Comparison of ENCODE assay signal across 1 cellular context in the genomic region with DNA sequence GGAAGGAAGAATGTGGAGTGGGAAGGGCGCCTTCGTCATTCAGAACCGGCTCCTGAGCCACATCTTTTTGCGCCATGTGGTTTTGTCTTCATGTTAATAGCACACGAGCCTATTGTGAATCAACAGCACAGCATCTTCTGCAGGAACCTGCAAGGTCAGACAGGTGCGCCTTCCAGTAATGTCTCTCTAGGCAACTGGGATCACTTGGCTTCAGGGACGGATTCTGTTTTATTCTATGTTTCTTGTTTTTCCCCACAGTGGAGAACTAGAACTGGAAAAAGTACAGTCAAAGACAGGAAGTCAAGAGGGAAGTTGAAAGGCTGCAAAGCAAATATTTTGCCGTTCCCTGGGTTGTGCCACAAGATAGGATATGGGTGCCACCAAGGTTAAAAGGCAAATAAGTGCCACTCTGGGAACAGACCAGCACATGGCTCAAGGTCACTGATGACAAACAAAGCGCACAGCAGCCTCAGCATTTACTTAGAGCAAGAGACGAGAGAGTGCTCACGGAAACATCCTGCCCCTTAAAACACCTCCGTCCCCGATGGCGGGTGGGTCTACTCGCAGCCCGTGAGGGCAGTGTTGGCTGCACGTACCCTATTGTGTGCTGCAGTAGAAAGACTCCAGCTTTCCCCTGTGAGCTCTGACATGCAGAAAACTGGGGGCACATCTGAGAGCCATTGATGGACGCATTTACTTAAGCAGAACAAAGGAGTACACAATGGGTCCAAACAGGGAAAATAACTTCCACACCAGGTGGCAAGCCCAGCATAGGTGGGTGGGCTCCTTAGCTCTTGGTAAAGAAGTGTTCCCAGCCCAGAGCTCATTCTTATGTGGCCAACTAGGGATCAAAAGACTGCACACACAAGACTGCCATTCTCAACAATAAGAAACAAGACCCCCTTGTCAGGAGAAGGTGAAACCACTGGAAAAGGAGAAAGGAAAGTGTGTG.
A peak's percentile ranks its signal among the peaks of the same experiment; 100 is the strongest.
TF ChIP-seq lines count a peak whose summit lies in the region.

No MANE protein-coding gene starts in this region.

TF ChIP-seq in HepG2, 621 proteins besides CTCF, POLR2A, EP300 and RAD21 (continued from another document and continues in another):
- TF ChIP-seq, protein P1, sequence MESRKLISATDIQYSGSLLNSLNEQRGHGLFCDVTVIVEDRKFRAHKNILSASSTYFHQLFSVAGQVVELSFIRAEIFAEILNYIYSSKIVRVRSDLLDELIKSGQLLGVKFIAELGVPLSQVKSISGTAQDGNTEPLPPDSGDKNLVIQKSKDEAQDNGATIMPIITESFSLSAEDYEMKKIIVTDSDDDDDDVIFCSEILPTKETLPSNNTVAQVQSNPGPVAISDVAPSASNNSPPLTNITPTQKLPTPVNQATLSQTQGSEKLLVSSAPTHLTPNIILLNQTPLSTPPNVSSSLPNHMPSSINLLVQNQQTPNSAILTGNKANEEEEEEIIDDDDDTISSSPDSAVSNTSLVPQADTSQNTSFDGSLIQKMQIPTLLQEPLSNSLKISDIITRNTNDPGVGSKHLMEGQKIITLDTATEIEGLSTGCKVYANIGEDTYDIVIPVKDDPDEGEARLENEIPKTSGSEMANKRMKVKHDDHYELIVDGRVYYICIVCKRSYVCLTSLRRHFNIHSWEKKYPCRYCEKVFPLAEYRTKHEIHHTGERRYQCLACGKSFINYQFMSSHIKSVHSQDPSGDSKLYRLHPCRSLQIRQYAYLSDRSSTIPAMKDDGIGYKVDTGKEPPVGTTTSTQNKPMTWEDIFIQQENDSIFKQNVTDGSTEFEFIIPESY (CRISPR knock-in tag; IDR thresholded peaks at IDR 0.05): no peak
- TF ChIP-seq, protein P2, sequence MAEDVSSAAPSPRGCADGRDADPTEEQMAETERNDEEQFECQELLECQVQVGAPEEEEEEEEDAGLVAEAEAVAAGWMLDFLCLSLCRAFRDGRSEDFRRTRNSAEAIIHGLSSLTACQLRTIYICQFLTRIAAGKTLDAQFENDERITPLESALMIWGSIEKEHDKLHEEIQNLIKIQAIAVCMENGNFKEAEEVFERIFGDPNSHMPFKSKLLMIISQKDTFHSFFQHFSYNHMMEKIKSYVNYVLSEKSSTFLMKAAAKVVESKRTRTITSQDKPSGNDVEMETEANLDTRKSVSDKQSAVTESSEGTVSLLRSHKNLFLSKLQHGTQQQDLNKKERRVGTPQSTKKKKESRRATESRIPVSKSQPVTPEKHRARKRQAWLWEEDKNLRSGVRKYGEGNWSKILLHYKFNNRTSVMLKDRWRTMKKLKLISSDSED (CRISPR knock-in tag; IDR thresholded peaks at IDR 0.05): no peak
- no peak for TF ChIP-seq ZNF180 (CRISPR knock-in tag; IDR thresholded peaks at IDR 0.05; ENCODE audit: borderline replicate concordance, low read depth)
- TF ChIP-seq FOXO1 (CRISPR knock-in tag; IDR thresholded peaks at IDR 0.05): peak; percentile 78; the same call in 1 of the 2 replicates
- TF ChIP-seq, protein P3, sequence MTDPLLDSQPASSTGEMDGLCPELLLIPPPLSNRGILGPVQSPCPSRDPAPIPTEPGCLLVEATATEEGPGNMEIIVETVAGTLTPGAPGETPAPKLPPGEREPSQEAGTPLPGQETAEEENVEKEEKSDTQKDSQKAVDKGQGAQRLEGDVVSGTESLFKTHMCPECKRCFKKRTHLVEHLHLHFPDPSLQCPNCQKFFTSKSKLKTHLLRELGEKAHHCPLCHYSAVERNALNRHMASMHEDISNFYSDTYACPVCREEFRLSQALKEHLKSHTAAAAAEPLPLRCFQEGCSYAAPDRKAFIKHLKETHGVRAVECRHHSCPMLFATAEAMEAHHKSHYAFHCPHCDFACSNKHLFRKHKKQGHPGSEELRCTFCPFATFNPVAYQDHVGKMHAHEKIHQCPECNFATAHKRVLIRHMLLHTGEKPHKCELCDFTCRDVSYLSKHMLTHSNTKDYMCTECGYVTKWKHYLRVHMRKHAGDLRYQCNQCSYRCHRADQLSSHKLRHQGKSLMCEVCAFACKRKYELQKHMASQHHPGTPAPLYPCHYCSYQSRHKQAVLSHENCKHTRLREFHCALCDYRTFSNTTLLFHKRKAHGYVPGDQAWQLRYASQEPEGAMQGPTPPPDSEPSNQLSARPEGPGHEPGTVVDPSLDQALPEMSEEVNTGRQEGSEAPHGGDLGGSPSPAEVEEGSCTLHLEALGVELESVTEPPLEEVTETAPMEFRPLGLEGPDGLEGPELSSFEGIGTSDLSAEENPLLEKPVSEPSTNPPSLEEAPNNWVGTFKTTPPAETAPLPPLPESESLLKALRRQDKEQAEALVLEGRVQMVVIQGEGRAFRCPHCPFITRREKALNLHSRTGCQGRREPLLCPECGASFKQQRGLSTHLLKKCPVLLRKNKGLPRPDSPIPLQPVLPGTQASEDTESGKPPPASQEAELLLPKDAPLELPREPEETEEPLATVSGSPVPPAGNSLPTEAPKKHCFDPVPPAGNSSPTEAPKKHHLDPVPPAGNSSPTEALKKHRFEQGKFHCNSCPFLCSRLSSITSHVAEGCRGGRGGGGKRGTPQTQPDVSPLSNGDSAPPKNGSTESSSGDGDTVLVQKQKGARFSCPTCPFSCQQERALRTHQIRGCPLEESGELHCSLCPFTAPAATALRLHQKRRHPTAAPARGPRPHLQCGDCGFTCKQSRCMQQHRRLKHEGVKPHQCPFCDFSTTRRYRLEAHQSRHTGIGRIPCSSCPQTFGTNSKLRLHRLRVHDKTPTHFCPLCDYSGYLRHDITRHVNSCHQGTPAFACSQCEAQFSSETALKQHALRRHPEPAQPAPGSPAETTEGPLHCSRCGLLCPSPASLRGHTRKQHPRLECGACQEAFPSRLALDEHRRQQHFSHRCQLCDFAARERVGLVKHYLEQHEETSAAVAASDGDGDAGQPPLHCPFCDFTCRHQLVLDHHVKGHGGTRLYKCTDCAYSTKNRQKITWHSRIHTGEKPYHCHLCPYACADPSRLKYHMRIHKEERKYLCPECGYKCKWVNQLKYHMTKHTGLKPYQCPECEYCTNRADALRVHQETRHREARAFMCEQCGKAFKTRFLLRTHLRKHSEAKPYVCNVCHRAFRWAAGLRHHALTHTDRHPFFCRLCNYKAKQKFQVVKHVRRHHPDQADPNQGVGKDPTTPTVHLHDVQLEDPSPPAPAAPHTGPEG (CRISPR knock-in tag; IDR thresholded peaks at IDR 0.05): peak; percentile 95
- peak; percentile 91; the same call in 1 of the 2 replicates for TF ChIP-seq HMG20A (CRISPR knock-in tag; IDR thresholded peaks at IDR 0.05; ENCODE audit: borderline replicate concordance)
- peak; percentile 42; the same call in 1 of the 2 replicates for TF ChIP-seq IRF2 (CRISPR knock-in tag; IDR thresholded peaks at IDR 0.05)
- TF ChIP-seq, protein P4, sequence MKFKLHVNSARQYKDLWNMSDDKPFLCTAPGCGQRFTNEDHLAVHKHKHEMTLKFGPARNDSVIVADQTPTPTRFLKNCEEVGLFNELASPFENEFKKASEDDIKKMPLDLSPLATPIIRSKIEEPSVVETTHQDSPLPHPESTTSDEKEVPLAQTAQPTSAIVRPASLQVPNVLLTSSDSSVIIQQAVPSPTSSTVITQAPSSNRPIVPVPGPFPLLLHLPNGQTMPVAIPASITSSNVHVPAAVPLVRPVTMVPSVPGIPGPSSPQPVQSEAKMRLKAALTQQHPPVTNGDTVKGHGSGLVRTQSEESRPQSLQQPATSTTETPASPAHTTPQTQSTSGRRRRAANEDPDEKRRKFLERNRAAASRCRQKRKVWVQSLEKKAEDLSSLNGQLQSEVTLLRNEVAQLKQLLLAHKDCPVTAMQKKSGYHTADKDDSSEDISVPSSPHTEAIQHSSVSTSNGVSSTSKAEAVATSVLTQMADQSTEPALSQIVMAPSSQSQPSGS (CRISPR knock-in tag; IDR thresholded peaks at IDR 0.05): no peak
- TF ChIP-seq SRSF4 (IDR thresholded peaks at IDR 0.05; ENCODE audit: low read depth, low read length, poor library complexity, severe bottlenecking): no peak
- 0 out of 2 replicates have a peak, but pooled peaks have one; percentile 53 for TF ChIP-seq SP140L (CRISPR knock-in tag; IDR thresholded peaks at IDR 0.05; ENCODE audit: borderline replicate concordance)
- TF ChIP-seq FOXM1 (CRISPR knock-in tag; IDR thresholded peaks at IDR 0.05): no peak
- TF ChIP-seq ZNF253 (CRISPR knock-in tag; IDR thresholded peaks at IDR 0.05; ENCODE audit: borderline replicate concordance): no peak
- no peak for TF ChIP-seq ZNF562 (CRISPR knock-in tag; IDR thresholded peaks at IDR 0.05; ENCODE audit: borderline replicate concordance)
- TF ChIP-seq, protein P5, sequence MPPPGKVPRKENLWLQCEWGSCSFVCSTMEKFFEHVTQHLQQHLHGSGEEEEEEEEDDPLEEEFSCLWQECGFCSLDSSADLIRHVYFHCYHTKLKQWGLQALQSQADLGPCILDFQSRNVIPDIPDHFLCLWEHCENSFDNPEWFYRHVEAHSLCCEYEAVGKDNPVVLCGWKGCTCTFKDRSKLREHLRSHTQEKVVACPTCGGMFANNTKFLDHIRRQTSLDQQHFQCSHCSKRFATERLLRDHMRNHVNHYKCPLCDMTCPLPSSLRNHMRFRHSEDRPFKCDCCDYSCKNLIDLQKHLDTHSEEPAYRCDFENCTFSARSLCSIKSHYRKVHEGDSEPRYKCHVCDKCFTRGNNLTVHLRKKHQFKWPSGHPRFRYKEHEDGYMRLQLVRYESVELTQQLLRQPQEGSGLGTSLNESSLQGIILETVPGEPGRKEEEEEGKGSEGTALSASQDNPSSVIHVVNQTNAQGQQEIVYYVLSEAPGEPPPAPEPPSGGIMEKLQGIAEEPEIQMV (CRISPR knock-in tag; IDR thresholded peaks at IDR 0.05; ENCODE audit: low read depth): peak; percentile 38; the same call in 1 of the 2 replicates
- TF ChIP-seq ZBTB3 (CRISPR knock-in tag; IDR thresholded peaks at IDR 0.05; ENCODE audit: borderline replicate concordance, low read depth): no peak
- no peak for TF ChIP-seq SRSF1 (optimal IDR thresholded peaks at IDR 0.05; ENCODE audit: low read depth, low read length)
- TF ChIP-seq SMC3 (IDR thresholded peaks at IDR 0.05; ENCODE audit: low read length): no peak
- TF ChIP-seq ARNTL (CRISPR knock-in tag; IDR thresholded peaks at IDR 0.05): 0 out of 2 replicates have a peak, but pooled peaks have one; percentile 34
- TF ChIP-seq, protein P6, sequence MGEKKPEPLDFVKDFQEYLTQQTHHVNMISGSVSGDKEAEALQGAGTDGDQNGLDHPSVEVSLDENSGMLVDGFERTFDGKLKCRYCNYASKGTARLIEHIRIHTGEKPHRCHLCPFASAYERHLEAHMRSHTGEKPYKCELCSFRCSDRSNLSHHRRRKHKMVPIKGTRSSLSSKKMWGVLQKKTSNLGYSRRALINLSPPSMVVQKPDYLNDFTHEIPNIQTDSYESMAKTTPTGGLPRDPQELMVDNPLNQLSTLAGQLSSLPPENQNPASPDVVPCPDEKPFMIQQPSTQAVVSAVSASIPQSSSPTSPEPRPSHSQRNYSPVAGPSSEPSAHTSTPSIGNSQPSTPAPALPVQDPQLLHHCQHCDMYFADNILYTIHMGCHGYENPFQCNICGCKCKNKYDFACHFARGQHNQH (CRISPR knock-in tag; IDR thresholded peaks at IDR 0.05): 0 out of 2 replicates have a peak, but pooled peaks have one; percentile 26
- TF ChIP-seq, protein P7, sequence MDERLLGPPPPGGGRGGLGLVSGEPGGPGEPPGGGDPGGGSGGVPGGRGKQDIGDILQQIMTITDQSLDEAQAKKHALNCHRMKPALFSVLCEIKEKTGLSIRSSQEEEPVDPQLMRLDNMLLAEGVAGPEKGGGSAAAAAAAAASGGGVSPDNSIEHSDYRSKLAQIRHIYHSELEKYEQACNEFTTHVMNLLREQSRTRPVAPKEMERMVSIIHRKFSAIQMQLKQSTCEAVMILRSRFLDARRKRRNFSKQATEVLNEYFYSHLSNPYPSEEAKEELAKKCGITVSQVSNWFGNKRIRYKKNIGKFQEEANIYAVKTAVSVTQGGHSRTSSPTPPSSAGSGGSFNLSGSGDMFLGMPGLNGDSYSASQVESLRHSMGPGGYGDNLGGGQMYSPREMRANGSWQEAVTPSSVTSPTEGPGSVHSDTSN (CRISPR knock-in tag; IDR thresholded peaks at IDR 0.05): no peak
- peak; percentile 49; the same call in 1 of the 2 replicates for TF ChIP-seq SMAD3 (CRISPR knock-in tag; IDR thresholded peaks at IDR 0.05)
- TF ChIP-seq ADNP (CRISPR knock-in tag; IDR thresholded peaks at IDR 0.05): no peak
- TF ChIP-seq RBFOX2 (IDR thresholded peaks at IDR 0.05; ENCODE audit: low read depth, low read length): no peak
- TF ChIP-seq, protein P8, sequence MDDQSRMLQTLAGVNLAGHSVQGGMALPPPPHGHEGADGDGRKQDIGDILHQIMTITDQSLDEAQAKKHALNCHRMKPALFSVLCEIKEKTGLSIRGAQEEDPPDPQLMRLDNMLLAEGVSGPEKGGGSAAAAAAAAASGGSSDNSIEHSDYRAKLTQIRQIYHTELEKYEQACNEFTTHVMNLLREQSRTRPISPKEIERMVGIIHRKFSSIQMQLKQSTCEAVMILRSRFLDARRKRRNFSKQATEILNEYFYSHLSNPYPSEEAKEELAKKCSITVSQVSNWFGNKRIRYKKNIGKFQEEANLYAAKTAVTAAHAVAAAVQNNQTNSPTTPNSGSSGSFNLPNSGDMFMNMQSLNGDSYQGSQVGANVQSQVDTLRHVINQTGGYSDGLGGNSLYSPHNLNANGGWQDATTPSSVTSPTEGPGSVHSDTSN (CRISPR knock-in tag; IDR thresholded peaks at IDR 0.05; ENCODE audit: borderline replicate concordance): no peak
- no peak for TF ChIP-seq THYN1 (CRISPR knock-in tag; IDR thresholded peaks at IDR 0.05; ENCODE audit: borderline replicate concordance, low read depth)
- peak; percentile 63; the same call in 1 of the 2 replicates for TF ChIP-seq RXRB (CRISPR knock-in tag; IDR thresholded peaks at IDR 0.05; ENCODE audit: borderline replicate concordance)
- TF ChIP-seq, protein P9, sequence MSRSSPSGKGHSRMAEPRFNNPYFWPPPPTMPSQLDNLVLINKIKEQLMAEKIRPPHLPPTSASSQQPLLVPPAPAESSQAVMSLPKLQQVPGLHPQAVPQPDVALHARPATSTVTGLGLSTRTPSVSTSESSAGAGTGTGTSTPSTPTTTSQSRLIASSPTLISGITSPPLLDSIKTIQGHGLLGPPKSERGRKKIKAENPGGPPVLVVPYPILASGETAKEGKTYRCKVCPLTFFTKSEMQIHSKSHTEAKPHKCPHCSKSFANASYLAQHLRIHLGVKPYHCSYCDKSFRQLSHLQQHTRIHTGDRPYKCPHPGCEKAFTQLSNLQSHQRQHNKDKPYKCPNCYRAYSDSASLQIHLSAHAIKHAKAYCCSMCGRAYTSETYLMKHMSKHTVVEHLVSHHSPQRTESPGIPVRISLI (CRISPR knock-in tag; IDR thresholded peaks at IDR 0.05; ENCODE audit: borderline replicate concordance): peak; percentile 48; the same call in 1 of the 2 replicates
- TF ChIP-seq NCOR1 (IDR thresholded peaks at IDR 0.05; ENCODE audit: borderline replicate concordance, low read length): no peak
- TF ChIP-seq MEF2D (CRISPR knock-in tag; IDR thresholded peaks at IDR 0.05): peak; percentile 84
- TF ChIP-seq ONECUT2 (CRISPR knock-in tag; IDR thresholded peaks at IDR 0.05): no peak
- no peak for TF ChIP-seq ZFAT (CRISPR knock-in tag; conservative IDR thresholded peaks at IDR 0.05)
- no peak for TF ChIP-seq TBL1XR1 (IDR thresholded peaks at IDR 0.05; ENCODE audit: borderline replicate concordance, low read length, partially characterized antibody)
- TF ChIP-seq TCF12 (IDR thresholded peaks at IDR 0.05): no peak
- no peak for TF ChIP-seq TCF12 (CRISPR knock-in tag; IDR thresholded peaks at IDR 0.05)
- TF ChIP-seq, protein P10, sequence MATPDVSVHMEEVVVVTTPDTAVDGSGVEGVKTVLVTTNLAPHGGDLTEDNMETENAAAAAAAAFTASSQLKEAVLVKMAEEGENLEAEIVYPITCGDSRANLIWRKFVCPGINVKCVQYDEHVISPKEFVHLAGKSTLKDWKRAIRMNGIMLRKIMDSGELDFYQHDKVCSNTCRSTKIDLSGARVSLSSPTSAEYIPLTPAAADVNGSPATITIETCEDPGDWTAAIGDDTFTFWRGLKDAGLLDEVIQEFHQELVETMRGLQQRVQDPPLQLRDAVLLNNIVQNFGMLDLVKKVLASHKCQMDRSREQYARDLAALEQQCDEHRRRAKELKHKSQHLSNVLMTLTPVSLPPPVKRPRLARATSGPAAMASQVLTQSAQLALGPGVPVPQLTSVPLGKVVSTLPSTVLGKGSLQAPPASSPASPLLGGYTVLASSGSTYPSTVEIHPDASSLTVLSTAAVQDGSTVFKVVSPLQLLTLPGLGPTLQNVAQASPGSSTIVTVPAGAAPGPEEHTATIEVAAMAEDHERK (CRISPR knock-in tag; IDR thresholded peaks at IDR 0.05; ENCODE audit: low read depth): no peak
